ENCODE assay signal across 5 cellular contexts in genomic region chr5:179649304-179649703, GRCh38. TPM values are rescaled to one million over a fixed set of nuclear protein-coding genes. Genes with fewer than 3 reads are reported as not detected.
"Had no signal": no experiment of that assay in that cellular context is flagged by ENCODE, and none has a peak within 500 bp of the region (broad histone marks: within the 10 kb centered on the region; RNA-seq: fewer than 3 reads in every experiment).

No MANE protein-coding gene starts in this region.

RNA-seq across cellular contexts. Expression of gene CBY3, which starts 31.5 kb away (rescaled TPM):
- total RNA-seq: HepG2, HT-29, HT1080, K562 had no signal
- polyA plus RNA-seq: HepG2, IMR-90, K562 had no signal
